In the genomic region with DNA sequence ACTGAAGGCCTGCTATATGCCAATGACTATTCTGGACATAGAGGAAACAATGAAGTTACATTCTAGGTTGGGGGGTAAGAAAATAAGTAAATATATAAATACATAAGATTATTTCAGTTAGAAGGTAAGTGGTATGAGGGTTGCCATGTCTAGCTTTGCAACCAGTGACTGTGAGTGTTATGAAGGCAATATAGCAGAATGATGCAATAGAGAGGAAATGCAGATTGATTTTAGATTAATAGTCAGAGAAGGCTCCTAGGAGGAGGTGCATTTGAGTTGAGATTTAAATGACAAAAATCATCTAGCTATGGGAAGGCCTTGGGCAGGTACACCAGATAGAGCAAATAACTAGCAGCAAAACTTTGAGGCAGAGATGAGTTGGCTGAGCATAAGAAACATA, we compare ENCODE assay signal across 1 cellular context.
TF ChIP-seq lines count a peak whose summit lies in the region.

No MANE protein-coding gene starts in this region.

TF ChIP-seq in K562, 482 proteins besides CTCF, POLR2A, EP300 and RAD21:
- TF ChIP-seq, protein P1, sequence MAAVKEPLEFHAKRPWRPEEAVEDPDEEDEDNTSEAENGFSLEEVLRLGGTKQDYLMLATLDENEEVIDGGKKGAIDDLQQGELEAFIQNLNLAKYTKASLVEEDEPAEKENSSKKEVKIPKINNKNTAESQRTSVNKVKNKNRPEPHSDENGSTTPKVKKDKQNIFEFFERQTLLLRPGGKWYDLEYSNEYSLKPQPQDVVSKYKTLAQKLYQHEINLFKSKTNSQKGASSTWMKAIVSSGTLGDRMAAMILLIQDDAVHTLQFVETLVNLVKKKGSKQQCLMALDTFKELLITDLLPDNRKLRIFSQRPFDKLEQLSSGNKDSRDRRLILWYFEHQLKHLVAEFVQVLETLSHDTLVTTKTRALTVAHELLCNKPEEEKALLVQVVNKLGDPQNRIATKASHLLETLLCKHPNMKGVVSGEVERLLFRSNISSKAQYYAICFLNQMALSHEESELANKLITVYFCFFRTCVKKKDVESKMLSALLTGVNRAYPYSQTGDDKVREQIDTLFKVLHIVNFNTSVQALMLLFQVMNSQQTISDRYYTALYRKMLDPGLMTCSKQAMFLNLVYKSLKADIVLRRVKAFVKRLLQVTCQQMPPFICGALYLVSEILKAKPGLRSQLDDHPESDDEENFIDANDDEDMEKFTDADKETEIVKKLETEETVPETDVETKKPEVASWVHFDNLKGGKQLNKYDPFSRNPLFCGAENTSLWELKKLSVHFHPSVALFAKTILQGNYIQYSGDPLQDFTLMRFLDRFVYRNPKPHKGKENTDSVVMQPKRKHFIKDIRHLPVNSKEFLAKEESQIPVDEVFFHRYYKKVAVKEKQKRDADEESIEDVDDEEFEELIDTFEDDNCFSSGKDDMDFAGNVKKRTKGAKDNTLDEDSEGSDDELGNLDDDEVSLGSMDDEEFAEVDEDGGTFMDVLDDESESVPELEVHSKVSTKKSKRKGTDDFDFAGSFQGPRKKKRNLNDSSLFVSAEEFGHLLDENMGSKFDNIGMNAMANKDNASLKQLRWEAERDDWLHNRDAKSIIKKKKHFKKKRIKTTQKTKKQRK (IDR thresholded peaks at IDR 0.05; ENCODE audit: borderline replicate concordance, low read depth, low read length) = no peak
- TF ChIP-seq, protein P2, sequence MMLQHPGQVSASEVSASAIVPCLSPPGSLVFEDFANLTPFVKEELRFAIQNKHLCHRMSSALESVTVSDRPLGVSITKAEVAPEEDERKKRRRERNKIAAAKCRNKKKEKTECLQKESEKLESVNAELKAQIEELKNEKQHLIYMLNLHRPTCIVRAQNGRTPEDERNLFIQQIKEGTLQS (IDR thresholded peaks at IDR 0.05) = peak; percentile 55
- TF ChIP-seq, protein P2 (CRISPR knock-in tag; conservative IDR thresholded peaks at IDR 0.05) = no peak
- TF ChIP-seq TRIM24 (IDR thresholded peaks at IDR 0.05) = peak; percentile 85 to 91
- 0 out of 2 replicates have a peak, but pooled peaks have one; percentile 13 for TF ChIP-seq CEBPG (CRISPR knock-in tag; IDR thresholded peaks at IDR 0.05)
- 0 out of 4 replicates have a peak, but pooled peaks of 1 of the 2 experiments have one; percentile 19 for TF ChIP-seq CEBPG (tag; conservative IDR thresholded peaks at IDR 0.05 in 1 of 2, IDR thresholded peaks at IDR 0.05 in 1 of 2)
- TF ChIP-seq CEBPB (tag; IDR thresholded peaks at IDR 0.05) = peak; percentile 20; the same call in 1 of the 2 replicates
- TF ChIP-seq ZBTB1 (CRISPR knock-in tag; IDR thresholded peaks at IDR 0.05; ENCODE audit: borderline replicate concordance, low read depth) = no peak
- peak; percentile 19; the same call in 1 of the 2 replicates for TF ChIP-seq ZNF316 (IDR thresholded peaks at IDR 0.05)
